15 cellular contexts compared by ENCODE assay signal in the genomic region with DNA sequence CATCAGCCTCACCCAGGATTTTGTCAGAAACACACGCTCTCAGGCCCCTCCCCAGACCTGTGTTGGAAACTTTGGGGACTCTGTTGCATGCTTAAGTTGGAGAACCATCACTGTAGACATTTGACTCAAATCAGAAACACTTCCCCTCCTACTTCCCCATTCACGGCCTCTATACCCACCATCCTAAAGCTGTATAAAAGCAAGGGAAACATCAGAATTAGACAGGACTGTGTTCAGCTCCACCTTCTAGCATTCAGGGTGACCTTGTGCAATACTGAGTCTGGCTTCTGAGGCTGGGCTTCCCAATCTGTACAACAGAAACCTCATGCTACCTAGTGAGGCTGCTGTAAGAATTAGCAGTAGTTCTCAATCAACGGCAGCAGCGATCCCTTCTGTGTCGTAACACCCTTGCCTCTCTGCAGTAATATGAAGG.
DNase-seq lines count a peak whose midpoint lies in the region; ATAC-seq, FAIRE-seq and TF ChIP-seq lines count a peak whose summit lies in the region.
"Had no signal": no experiment of that assay in that cellular context is flagged by ENCODE, and none has a peak within 500 bp of the region (broad histone marks: within the 10 kb centered on the region; RNA-seq: fewer than 3 reads in every experiment).

No MANE protein-coding gene starts in this region.

- TF ChIP-seq CTCF in right atrium auricular region (IDR thresholded peaks at IDR 0.05) (no peak), Loucy (conservative IDR thresholded peaks at IDR 0.05; ENCODE audit: low read length) (no peak)

- H3K27me3 ChIP-seq in right atrium auricular region (no peaks in the 10 kb centered on the region), Loucy (ENCODE audit: insufficient read depth, low read length, poor library complexity, severe bottlenecking) (no peaks in the 10 kb centered on the region)

- H3K4me1 ChIP-seq in right atrium auricular region (no peaks in the 10 kb centered on the region), Loucy (ENCODE audit: insufficient read depth, low read length, poor library complexity, severe bottlenecking) (peaks cover 11% of the 10 kb centered on the region)
- H3K4me1 ChIP-seq: HAP-1 had no signal

- no peak overlapping the region for H3K4me2 ChIP-seq in Loucy (ENCODE audit: low read depth, low read length, poor library complexity, severe bottlenecking)

- H3K9me3 ChIP-seq in right atrium auricular region (peaks cover 0 to 3% of the 10 kb centered on the region in 2 donors), Loucy (ENCODE audit: insufficient read depth, low read depth, low read length) (peaks cover 4% of the 10 kb centered on the region; the same call in 1 of the 2 replicates)
- H3K9me3 ChIP-seq: HAP-1 had no signal

- no peaks in the 10 kb centered on the region for H3K79me2 ChIP-seq in Loucy (ENCODE audit: insufficient read depth, low read length)

- H3F3A ChIP-seq in Loucy (ENCODE audit: low read depth) = no peaks in the 10 kb centered on the region

- no peak overlapping the region for H3K4me3 ChIP-seq in right atrium auricular region
- no peak overlapping the region for H3K4me3 ChIP-seq in Loucy (ENCODE audit: low read length, poor library complexity, severe bottlenecking)
- H3K4me3 ChIP-seq: dorsolateral prefrontal cortex, HAP-1 had no signal

- ATAC-seq in left cardiac atrium (peak; percentile 39 to 50), HG02678 (IDR thresholded peaks at IDR 0.05; ENCODE audit: unreplicated experiment) (peak; percentile 89), sciatic nerve (peak; percentile 31), SK-N-SH treated with all-trans-retinoic acid at 6 μM for 48 hours (no peak)
- ATAC-seq: stimulated activated effector memory CD8-positive, alpha-beta T cell treated with anti-CD3 and anti-CD28 coated beads, Interleukin-12 subunit alpha, Interleukin-12 subunit beta, amount 100 ng/mL, for 72 hours had no signal

- H3K27ac ChIP-seq in right atrium auricular region = no peak overlapping the region
- H3K27ac ChIP-seq: dorsolateral prefrontal cortex had no signal

- H3K36me3 ChIP-seq in right atrium auricular region (no peaks in the 10 kb centered on the region), Loucy (ENCODE audit: insufficient read depth, low read length) (no peaks in the 10 kb centered on the region)
- H3K36me3 ChIP-seq: HAP-1 had no signal

- intact Hi-C loops in left cardiac atrium (cut with DNase I) (no loop called here), sciatic nerve (cut with DNase I) (no loop called here)

- no peaks in the 10 kb centered on the region for H3K9me2 ChIP-seq in Loucy (replicated peaks; ENCODE audit: low read depth, low read length)

- DNase-seq in left cardiac atrium = no peak
- DNase-seq in right atrium auricular region (ENCODE audit: low spot score) = no peak
- DNase-seq in sciatic nerve (ENCODE audit: low spot score) = no peak
- DNase-seq in 8988T = no peak
- DNase-seq in GM19239 (ENCODE audit: insufficient read length, low spot score) = no peak
- DNase-seq: activated CD4-positive, alpha-beta T cell treated with anti-CD3 and anti-CD28 coated beads for 48 hours; dorsolateral prefrontal cortex; glutamatergic neuron; MM.1S had no signal

- FAIRE-seq in GM19239 (lab: Jason Lieb, UNC) = no peak
- FAIRE-seq: A204.1 had no signal

- no peaks in the 10 kb centered on the region for H4K20me1 ChIP-seq in Loucy (ENCODE audit: insufficient read depth, low read length, poor library complexity, severe bottlenecking)

- H2AFZ ChIP-seq in Loucy (ENCODE audit: low read length) = 0 out of 2 replicates have a peak overlapping the region, but pooled peaks have one; percentile 5

- H3K9ac ChIP-seq in Loucy (ENCODE audit: low read depth, low read length, poor library complexity, severe bottlenecking) = no peak overlapping the region

TF ChIP-seq in SK-N-SH treated with all-trans-retinoic acid at 6 μM for 48 hours, 23 proteins besides CTCF, POLR2A, EP300 and RAD21:
- TF ChIP-seq ZC3H10 (CRISPR knock-in tag; IDR thresholded peaks at IDR 0.05) (no peak), CSRNP3 (CRISPR knock-in tag; IDR thresholded peaks at IDR 0.05) (no peak), ISL1 (CRISPR knock-in tag; IDR thresholded peaks at IDR 0.05) (no peak), ZNF8 (CRISPR knock-in tag; IDR thresholded peaks at IDR 0.05) (no peak), OSR1 (CRISPR knock-in tag; IDR thresholded peaks at IDR 0.05) (no peak), ESRRG (CRISPR knock-in tag; IDR thresholded peaks at IDR 0.05) (no peak), TCF4 (CRISPR knock-in tag; IDR thresholded peaks at IDR 0.05; ENCODE audit: borderline replicate concordance) (no peak)
